In the genomic region with DNA sequence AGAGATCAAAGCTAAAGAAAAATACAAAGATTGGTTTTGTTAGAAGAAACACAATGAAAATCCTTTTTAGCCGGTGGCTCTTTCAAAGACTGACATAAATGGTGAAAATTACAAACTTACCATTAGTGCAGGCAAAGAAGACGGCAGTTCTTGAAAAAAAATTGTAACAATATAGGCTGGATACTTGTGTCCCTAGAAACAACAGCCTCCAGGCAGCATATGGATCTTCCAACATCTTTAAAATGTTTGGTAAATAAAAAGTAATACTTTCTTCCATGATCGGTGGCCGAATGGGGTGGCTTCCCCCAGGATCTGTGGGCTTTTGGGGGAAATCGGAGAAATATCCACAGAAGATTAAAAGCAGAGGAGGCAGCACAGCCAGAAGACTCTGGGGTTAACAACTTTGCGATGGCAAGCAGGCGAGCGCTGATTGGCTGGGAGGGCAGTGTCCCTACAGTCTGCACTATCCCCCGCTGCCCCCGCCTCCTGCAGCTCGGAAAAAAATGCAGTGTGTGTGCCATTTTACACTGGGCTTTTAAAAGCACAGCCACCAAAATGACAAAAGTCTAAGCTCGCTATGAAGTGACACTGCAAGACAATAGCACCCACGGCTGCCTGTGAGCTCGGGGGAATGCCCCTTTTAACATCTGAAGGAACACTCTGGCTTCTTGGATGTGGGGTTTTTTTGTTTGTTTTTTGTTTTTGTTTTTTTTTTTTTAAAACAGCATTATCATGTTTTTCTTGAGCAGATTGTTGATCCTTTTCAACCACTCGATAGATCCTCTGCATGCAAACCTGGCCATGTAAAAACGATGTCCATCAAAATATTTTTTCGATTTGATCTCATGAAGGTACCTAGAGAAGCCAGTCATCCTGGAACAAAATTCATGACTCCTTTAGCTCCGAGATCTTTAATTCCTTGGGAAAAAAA, we compare ENCODE assay signal across 8 cellular contexts. TPM values are rescaled to one million over a fixed set of nuclear protein-coding genes. Genes with fewer than 3 reads are reported as not detected.
DNase-seq lines count a peak whose midpoint lies in the region; ATAC-seq and TF ChIP-seq lines count a peak whose summit lies in the region.

No MANE protein-coding gene starts in this region.

- TF ChIP-seq CTCF in BE2C (IDR thresholded peaks at IDR 0.05; ENCODE audit: low read depth, low read length), result no peak
- no peak for TF ChIP-seq CTCF in coronary artery (IDR thresholded peaks at IDR 0.05)

- peak overlapping the region; percentile 74 to 85 for H3K27ac ChIP-seq in coronary artery

- peak; percentile 89 for DNase-seq in BE2C
- DNase-seq in GM19240 (ENCODE audit: insufficient read length, low spot score), result peak; percentile 43
- DNase-seq in NCI-H524 (lab: John Stamatoyannopoulos, UW), result peak; percentile 68 to 76
- DNase-seq in activated CD4-positive, alpha-beta T cell treated with anti-CD3 and anti-CD28 coated beads for 4 hours, result peak; percentile 88
- DNase-seq in coronary artery (ENCODE audit: low spot score), result peak; percentile 92
- peak; percentile 95 to 97 for DNase-seq in left colon
- peak; percentile 74 to 81 for DNase-seq in stimulated activated CD4-positive, alpha-beta T cell treated with anti-CD3 and anti-CD28 coated beads, Interleukin-1b, Interleukin-23, amount 100 ng/mL, for 4 hours (ENCODE audit: low read depth in 2 of 2)

- ATAC-seq in HG03442 (IDR thresholded peaks at IDR 0.05; ENCODE audit: unreplicated experiment) (peak; percentile 95), left colon (peak; percentile 89)

- no peaks in the 10 kb centered on the region for H3K36me3 ChIP-seq in BE2C

- intact Hi-C loops in left colon (cut with DNase I, micrococcal nuclease), result loop anchor here in 1 of 2 donors (10.0 kb wide), 1 partner anchor 66 kb away; a partner anchor contains a TSS

- H3K4me1 ChIP-seq in BE2C, result no peaks in the 10 kb centered on the region; the same call in 1 of the 2 replicates

- H3K27me3 ChIP-seq in BE2C, result no peaks in the 10 kb centered on the region

- H3K9me3 ChIP-seq in BE2C, result no peaks in the 10 kb centered on the region

- H3K4me3 ChIP-seq in BE2C (ENCODE audit: low read depth, low read length) (peak overlapping the region; percentile 87), coronary artery (peak overlapping the region; percentile 75)

RNA-seq across cellular contexts. Expression of a gene that starts 31.7 kb away (rescaled TPM):
- 43.5 TPM for polyA plus RNA-seq in BE2C (2012; ENCODE audit: insufficient read depth, insufficient read length, low read depth)
- 10 to 100 TPM; 32.3 to 36.9 TPM for total RNA-seq in left colon

Comparison
In these comparisons a context has a peak if more than half of its experiments do, and no peak if none do; other contexts are left out.
1. Peak in every context shown above with its lines: DNase-seq, ATAC-seq, H3K4me3 ChIP-seq and H3K27ac ChIP-seq.
2. DNase-seq: peak in every context shown above with its lines; median percentile 96 in left colon; 92 in coronary artery; 89 in BE2C; 88 in activated CD4-positive, alpha-beta T cell treated with anti-CD3 and anti-CD28 coated beads for 4 hours; 78 in stimulated activated CD4-positive, alpha-beta T cell treated with anti-CD3 and anti-CD28 coated beads, Interleukin-1b, Interleukin-23, amount 100 ng/mL, for 4 hours; 72 in NCI-H524; 43 in GM19240.